Comparison of ENCODE assay signal across 13 cellular contexts in genomic region chr20:10634683-10635411, GRCh38. TPM values are rescaled to one million over a fixed set of nuclear protein-coding genes. Genes with fewer than 3 reads are reported as not detected.
DNase-seq lines count a peak whose midpoint lies in the region; ATAC-seq and TF ChIP-seq lines count a peak whose summit lies in the region.
"Had no signal": no experiment of that assay in that cellular context is flagged by ENCODE, and none has a peak within 500 bp of the region (broad histone marks: within the 10 kb centered on the region; RNA-seq: fewer than 3 reads in every experiment).

No MANE protein-coding gene starts in this region.

- H3K4me3 ChIP-seq in esophagus squamous epithelium (peak overlapping the region in 1 of 4 donors; percentile 20), prostate gland (no peak overlapping the region)
- H3K4me3 ChIP-seq: lung, spleen had no signal

- TF ChIP-seq POLR2A in esophagus squamous epithelium (IDR thresholded peaks at IDR 0.05) (no peak), prostate gland (IDR thresholded peaks at IDR 0.05) (no peak)

- intact Hi-C loops in esophagus squamous epithelium (cut with DNase I) = no loop called here
- intact Hi-C loops in prostate gland (cut with DNase I) = loop anchor here (5.0 kb wide), 1 partner anchor 38 kb away; no protein-coding TSS in a partner anchor

- TF ChIP-seq CTCF in AG09319 (IDR thresholded peaks at IDR 0.05; ENCODE audit: low read depth, low read length) (no peak), esophagus squamous epithelium (IDR thresholded peaks at IDR 0.05) (no peak), prostate gland (IDR thresholded peaks at IDR 0.05) (no peak)

- no peak for ATAC-seq in GM21360 (IDR thresholded peaks at IDR 0.05; ENCODE audit: unreplicated experiment)
- no peak for ATAC-seq in GM19467 (IDR thresholded peaks at IDR 0.05; ENCODE audit: unreplicated experiment)
- ATAC-seq: activated CD4-positive, alpha-beta T cell treated with anti-CD3 and anti-CD28 coated beads for 36 hours had no signal

- H3K4me1 ChIP-seq in esophagus squamous epithelium = peaks cover 49 to 100% (median 74%) of the 10 kb centered on the region in 3 donors
- no peaks in the 10 kb centered on the region for H3K4me1 ChIP-seq in prostate gland (replicated peaks)

- peaks cover 0 to 24% (median 8%) of the 10 kb centered on the region in 3 donors for H3K36me3 ChIP-seq in esophagus squamous epithelium
- H3K36me3 ChIP-seq in prostate gland = peaks cover 2 to 3% of the 10 kb centered on the region in 2 donors

- H3K27ac ChIP-seq in esophagus squamous epithelium (peak overlapping the region; percentile 82 to 99 (median 90)), prostate gland (peak overlapping the region; percentile 3 to 60)

- H3K27me3 ChIP-seq in esophagus squamous epithelium = no peaks in the 10 kb centered on the region
- H3K27me3 ChIP-seq in prostate gland (replicated peaks; ENCODE audit: insufficient read depth) = no peaks in the 10 kb centered on the region
- H3K27me3 ChIP-seq: spleen had no signal

- no peaks in the 10 kb centered on the region for H3K9me3 ChIP-seq in esophagus squamous epithelium
- no peaks in the 10 kb centered on the region for H3K9me3 ChIP-seq in prostate gland
- H3K9me3 ChIP-seq: spleen had no signal

- 45 to 58% methylated on average over 11 of the region's 11 CpGs for WGBS in esophagus squamous epithelium, 2 donors
- WGBS in prostate gland = 53% methylated on average over 11 of the region's 11 CpGs

- DNase-seq in AG09319 (ENCODE audit: extremely low read depth, low read depth) (peak; percentile 64), RPMI7951 (ENCODE audit: low read depth) (peak; percentile 16), esophagus squamous epithelium (lab: John Stamatoyannopoulos, UW) (no peak), prostate gland (ENCODE audit: low spot score) (peak; percentile 54)
- DNase-seq in activated CD4-positive, CD25-positive, alpha-beta regulatory T cell (lab: John Stamatoyannopoulos, UW) = no peak
- DNase-seq in activated CD4-positive, alpha-beta T cell treated with anti-CD3 and anti-CD28 coated beads for 1 hour = no peak
- DNase-seq: activated CD4-positive, alpha-beta T cell treated with anti-CD3 and anti-CD28 coated beads for 36 hours; activated naive CD4-positive, alpha-beta T cell treated with anti-CD3 and anti-CD28 coated beads, Interleukin-2, amount 50 U/mL, for 16 hours; CD8-positive, alpha-beta memory T cell; spleen had no signal

RNA-seq across cellular contexts. Expression of gene JAG1, which starts 39.0 kb away (rescaled TPM):
- 3.0 and 3.1 TPM in 2 replicates for total RNA-seq in RPMI7951 (2014; rRNA removed; shearing (Covaris generic))
- total RNA-seq in esophagus squamous epithelium = 100 to 1,000 TPM in 3 of 4 donors, 10 to 100 TPM in 1; 89.6 to 182 (median 123) TPM
- 10 to 100 TPM; 46.5 to 72.3 TPM for total RNA-seq in prostate gland

Comparison
In these comparisons a context has a peak if more than half of its experiments do, and no peak if none do; other contexts are left out.
1. DNase-seq: peak in AG09319 (single experiment), RPMI7951 (single experiment) and prostate gland (single experiment); none in esophagus squamous epithelium (single experiment), activated CD4-positive, CD25-positive, alpha-beta regulatory T cell (0 of 4) and activated CD4-positive, alpha-beta T cell treated with anti-CD3 and anti-CD28 coated beads for 1 hour (single experiment).
2. RNA of gene JAG1, which starts 39.0 kb away (total RNA-seq): 89.6 to 182 TPM in esophagus squamous epithelium and 46.5 to 72.3 TPM in prostate gland; 3.0 to 3.1 TPM in RPMI7951; every median in the first group is over 10 times any median in the second.